ENCODE assay signal across 10 cellular contexts in the genomic region with DNA sequence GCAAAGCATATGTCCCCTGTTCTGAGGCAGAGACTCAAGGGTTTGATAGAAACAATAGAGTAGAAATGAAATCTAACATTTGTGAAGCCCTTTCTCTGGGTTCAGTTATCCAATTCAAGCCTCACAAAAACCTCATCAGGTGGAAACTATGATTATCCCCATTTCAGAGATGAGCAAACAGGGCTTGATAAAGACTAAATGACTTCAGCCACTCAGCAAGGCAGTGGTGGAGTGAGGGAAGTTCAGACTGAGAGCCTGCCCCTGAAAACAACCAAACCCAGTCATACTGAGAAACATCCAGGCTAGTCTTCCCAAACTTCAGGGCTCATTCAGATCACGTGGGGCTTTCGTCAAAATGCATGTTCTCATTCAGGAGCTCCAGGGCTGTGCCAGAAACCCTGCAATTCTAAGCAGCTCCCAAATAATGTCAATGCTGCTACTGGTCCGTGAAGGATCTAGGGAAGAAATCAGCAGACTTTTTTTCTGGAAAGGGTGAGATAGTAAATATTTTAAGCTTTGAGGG.
DNase-seq lines count a peak whose midpoint lies in the region; ATAC-seq lines count a peak whose summit lies in the region.
"Had no signal": no experiment of that assay in that cellular context is flagged by ENCODE, and none has a peak within 500 bp of the region (broad histone marks: within the 10 kb centered on the region; RNA-seq: fewer than 3 reads in every experiment).

No MANE protein-coding gene starts in this region.

- DNase-seq in islet precursor cell (peak; percentile 37), NCI-H748 treated with DMSO at 0.1 percent for 48 hours (lab: John Stamatoyannopoulos, UW) (no peak), cerebellar cortex (ENCODE audit: low spot score) (no peak)
- DNase-seq: effector memory CD4-positive, alpha-beta T cell; NCI-H187; right cardiac atrium had no signal

- ATAC-seq in GM19035 (IDR thresholded peaks at IDR 0.05; ENCODE audit: unreplicated experiment) = peak; percentile 53
- peak; percentile 51 for ATAC-seq in GM21717 (IDR thresholded peaks at IDR 0.05; ENCODE audit: unreplicated experiment)
- ATAC-seq in HG03457 (IDR thresholded peaks at IDR 0.05; ENCODE audit: unreplicated experiment) = peak; percentile 43
- no peak for ATAC-seq in HG03108 (IDR thresholded peaks at IDR 0.05; ENCODE audit: unreplicated experiment)
- ATAC-seq: right cardiac atrium had no signal
